Comparison of ENCODE assay signal across 19 cellular contexts in genomic region chr22:49882519-49883293, GRCh38. TPM values are rescaled to one million over a fixed set of nuclear protein-coding genes. Genes with fewer than 3 reads are reported as not detected.
A peak's percentile ranks its signal among the peaks of the same experiment; 100 is the strongest.
DNase-seq lines count a peak whose midpoint lies in the region; TF ChIP-seq lines count a peak whose summit lies in the region.
"Had no signal": no experiment of that assay in that cellular context is flagged by ENCODE, and none has a peak within 500 bp of the region (broad histone marks: within the 10 kb centered on the region; RNA-seq: fewer than 3 reads in every experiment).

No MANE protein-coding gene starts in this region.

- peaks cover 14% of the 10 kb centered on the region for H3K4me1 Mint-ChIP-seq in HFFc6 (ENCODE audit: low read depth)
- H3K4me1 Mint-ChIP-seq in endodermal cell = no peaks in the 10 kb centered on the region

- peak; percentile 42 for DNase-seq in NCI-H345 (lab: John Stamatoyannopoulos, UW)
- DNase-seq in NCI-H345 treated with DMSO at 0.1 percent for 48 hours (lab: John Stamatoyannopoulos, UW; ENCODE audit: unreplicated experiment) = no peak
- peak; percentile 64 for DNase-seq in BE2C
- peak; percentile 14 for DNase-seq in amniotic epithelial cell (ENCODE audit: low read depth)
- peak; percentile 12 for DNase-seq in globus pallidus (ENCODE audit: low spot score)
- DNase-seq in HFFc6 = no peak
- DNase-seq in NCI-H1436 (lab: John Stamatoyannopoulos, UW) = no peak
- DNase-seq in endodermal cell = no peak
- DNase-seq: activated CD8-positive, alpha-beta memory T cell treated with anti-CD3 and anti-CD28 coated beads, Interleukin-2, amount 50 U/mL, for 4 hours; NCI-H1417 treated with DMSO at 0.1 percent for 48 hours; PC-9; stimulated activated CD4-positive, alpha-beta T cell treated with anti-CD3 and anti-CD28 coated beads, Interleukin-4, amount 100 ng/mL, for 4 hours; upper lobe of left lung had no signal

- H3K27ac ChIP-seq in endodermal cell (ENCODE audit: low read depth, low read length) = no peak overlapping the region
- H3K27ac ChIP-seq: 22Rv1, BLaER1, epithelial cell of prostate, PC-9, upper lobe of left lung had no signal

- TF ChIP-seq CTCF in BE2C (IDR thresholded peaks at IDR 0.05; ENCODE audit: low read depth, low read length) (no peak), HFFc6 (IDR thresholded peaks at IDR 0.05) (no peak), endodermal cell (conservative IDR thresholded peaks at IDR 0.05) (no peak)

- peaks cover 1% of the 10 kb centered on the region; the same call in 1 of the 2 replicates for H3K27me3 Mint-ChIP-seq in HFFc6 (ENCODE audit: insufficient read depth)
- H3K27me3 Mint-ChIP-seq in endodermal cell (ENCODE audit: insufficient read depth) = no peaks in the 10 kb centered on the region
- H3K27me3 Mint-ChIP-seq: natural killer cell treated with Interleukin-12 subunit alpha and Interleukin-12 subunit beta and Interleukin-15 and Interleukin-18, amount 100 ng/mL, for 72 hours; progenitor cell of endocrine pancreas had no signal

- H3K36me3 ChIP-seq in BE2C (peaks cover 42% of the 10 kb centered on the region), endodermal cell (ENCODE audit: control insufficient read depth, insufficient read depth, low read length) (peaks cover 56% of the 10 kb centered on the region)

- H3K9me3 Mint-ChIP-seq in HFFc6 (peaks cover 19% of the 10 kb centered on the region), endodermal cell (peaks cover 15% of the 10 kb centered on the region)
- H3K9me3 Mint-ChIP-seq: natural killer cell treated with Interleukin-12 subunit alpha and Interleukin-12 subunit beta and Interleukin-15 and Interleukin-18, amount 100 ng/mL, for 72 hours had no signal

- H3K4me3 ChIP-seq in BE2C (ENCODE audit: low read depth, low read length) (no peak overlapping the region), endodermal cell (ENCODE audit: low read length) (no peak overlapping the region)
- H3K4me3 ChIP-seq: BLaER1, PC-9, smooth muscle cell, upper lobe of left lung had no signal

- H3K36me3 Mint-ChIP-seq in HFFc6 (ENCODE audit: low read depth) (peaks cover 71% of the 10 kb centered on the region), endodermal cell (ENCODE audit: low read depth) (peaks cover 68% of the 10 kb centered on the region)
- H3K36me3 Mint-ChIP-seq: natural killer cell treated with Interleukin-12 subunit alpha and Interleukin-12 subunit beta and Interleukin-15 and Interleukin-18, amount 100 ng/mL, for 72 hours had no signal

- H3K4me1 ChIP-seq in BE2C (no peaks in the 10 kb centered on the region), endodermal cell (ENCODE audit: control insufficient read depth, insufficient read depth, low read length) (no peaks in the 10 kb centered on the region)
- H3K4me1 ChIP-seq: upper lobe of left lung had no signal

- WGBS in endodermal cell (ENCODE audit: insufficient coverage in 1 of 2, insufficient read length in 1 of 2), 2 experiments = 88 to 91% methylated on average over 15 to 21 of the region's 21 CpGs

- H3K27ac Mint-ChIP-seq in HFFc6 (no peak overlapping the region), endodermal cell (no peak overlapping the region)
- H3K27ac Mint-ChIP-seq: natural killer cell treated with Interleukin-12 subunit alpha and Interleukin-12 subunit beta and Interleukin-15 and Interleukin-18, amount 100 ng/mL, for 72 hours; progenitor cell of endocrine pancreas had no signal

- H3K4me3 Mint-ChIP-seq in HFFc6 (no peak overlapping the region), endodermal cell (no peak overlapping the region)
- H3K4me3 Mint-ChIP-seq: natural killer cell treated with Interleukin-12 subunit alpha and Interleukin-12 subunit beta and Interleukin-15 and Interleukin-18, amount 100 ng/mL, for 72 hours had no signal

- no peaks in the 10 kb centered on the region for H3K27me3 ChIP-seq in BE2C
- no peaks in the 10 kb centered on the region for H3K27me3 ChIP-seq in endodermal cell (ENCODE audit: control insufficient read depth, insufficient read depth, low read length, poor library complexity, severe bottlenecking)
- H3K27me3 ChIP-seq: BLaER1, upper lobe of left lung had no signal

- H3K9me3 ChIP-seq in BE2C = no peaks in the 10 kb centered on the region
- H3K9me3 ChIP-seq in endodermal cell (ENCODE audit: control insufficient read depth, low read length) = peaks cover 10% of the 10 kb centered on the region
- H3K9me3 ChIP-seq: upper lobe of left lung had no signal

- H3K9ac ChIP-seq in endodermal cell (ENCODE audit: extremely low read depth, low read length, poor library complexity, severe bottlenecking) = no peak overlapping the region
- H3K9ac ChIP-seq: BLaER1 had no signal

RNA-seq across cellular contexts. Expression of gene ZBED4, which starts 29.1 kb away (rescaled TPM):
- polyA plus RNA-seq in BE2C (2012; ENCODE audit: insufficient read depth, insufficient read length, low read depth) = 31.0 TPM
- 10 to 100 TPM in 1 of 6 experiments, 1 to 10 TPM in 5; 7.9 to 10.9 (median 9.0) TPM for total RNA-seq in HFFc6 (2021; fragmentation: NEBNext Ultra II Directional; extraction: Animal tissue kit (Norgen Biotek cat#: 25700))
- total RNA-seq in endodermal cell = 10 to 100 TPM; 22.0 to 26.6 TPM
- 31.2 TPM for polyA plus RNA-seq in endodermal cell (2013, experiment 1 of 2)
- polyA plus RNA-seq in endodermal cell (2013, experiment 2 of 2) = 29.0 TPM

RNA-seq across cellular contexts. Expression of gene ALG12, which starts 35.5 kb away (rescaled TPM):
- polyA plus RNA-seq in BE2C (2012; ENCODE audit: insufficient read depth, insufficient read length, low read depth) = 36.3 TPM
- 10 to 100 TPM; 17.2 to 25.1 (median 20.2) TPM for total RNA-seq in HFFc6 (2021; fragmentation: NEBNext Ultra II Directional; extraction: Animal tissue kit (Norgen Biotek cat#: 25700))
- total RNA-seq in endodermal cell = 10 to 100 TPM; 19.7 to 26.2 TPM
- 16.2 TPM for polyA plus RNA-seq in endodermal cell (2013, experiment 1 of 2)
- 12.6 TPM for polyA plus RNA-seq in endodermal cell (2013, experiment 2 of 2)

RNA-seq across cellular contexts. Expression of gene CRELD2, which starts 35.7 kb away (rescaled TPM):
- polyA plus RNA-seq in BE2C (2012; ENCODE audit: insufficient read depth, insufficient read length, low read depth) = 33.2 TPM
- total RNA-seq in HFFc6 (2021; fragmentation: NEBNext Ultra II Directional; extraction: Animal tissue kit (Norgen Biotek cat#: 25700)) = 10 to 100 TPM; 67.9 to 86.8 (median 78.5) TPM
- total RNA-seq in endodermal cell = 10 to 100 TPM; 39.8 to 62.9 TPM
- polyA plus RNA-seq in endodermal cell (2013, experiment 1 of 2) = 27.1 TPM
- polyA plus RNA-seq in endodermal cell (2013, experiment 2 of 2) = 27.4 TPM

RNA-seq across cellular contexts. Expression of gene BRD1, which starts 55.0 kb away (rescaled TPM):
- polyA plus RNA-seq in BE2C (2012; ENCODE audit: insufficient read depth, insufficient read length, low read depth) = 61.6 TPM
- total RNA-seq in HFFc6 (2021; fragmentation: NEBNext Ultra II Directional; extraction: Animal tissue kit (Norgen Biotek cat#: 25700)) = 10 to 100 TPM; 17.2 to 20.8 (median 18.1) TPM
- total RNA-seq in endodermal cell = 10 to 100 TPM; 49.5 to 54.9 TPM
- polyA plus RNA-seq in endodermal cell (2013, experiment 1 of 2) = 39.8 TPM
- 36.7 TPM for polyA plus RNA-seq in endodermal cell (2013, experiment 2 of 2)

Comparison
In these comparisons a context has a peak if more than half of its experiments do, and no peak if none do; other contexts are left out.
1. DNase-seq: peak in NCI-H345 (single experiment), BE2C (single experiment), amniotic epithelial cell (single experiment) and globus pallidus (single experiment); none in NCI-H345 treated with DMSO at 0.1 percent for 48 hours (single experiment), HFFc6 (single experiment), NCI-H1436 (single experiment) and endodermal cell (single experiment).